19 cellular contexts compared by ENCODE assay signal in the genomic region with DNA sequence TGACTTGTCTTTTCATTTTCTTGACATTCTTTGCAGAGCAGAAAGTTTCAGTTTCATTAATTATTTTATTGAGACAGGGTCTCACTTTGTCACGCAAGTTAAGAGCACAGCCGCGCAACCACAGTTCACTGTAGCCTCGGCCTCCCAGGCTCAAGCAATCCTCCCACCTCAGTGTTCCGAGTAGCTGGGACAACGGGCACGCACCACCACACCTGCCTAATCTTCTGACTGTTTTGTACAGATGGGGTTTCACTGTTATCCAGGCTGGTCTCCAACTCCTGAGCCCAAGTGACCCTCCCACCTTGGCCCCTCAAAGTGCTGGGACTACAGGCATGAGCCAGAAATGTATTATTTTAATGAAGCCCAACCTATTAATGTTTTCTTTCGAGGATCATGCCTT. TPM values are rescaled to one million over a fixed set of nuclear protein-coding genes. Genes with fewer than 3 reads are reported as not detected.
DNase-seq lines count a peak whose midpoint lies in the region; ATAC-seq and TF ChIP-seq lines count a peak whose summit lies in the region.
"Had no signal": no experiment of that assay in that cellular context is flagged by ENCODE, and none has a peak within 500 bp of the region (broad histone marks: within the 10 kb centered on the region; RNA-seq: fewer than 3 reads in every experiment).

No MANE protein-coding gene starts in this region.

- ATAC-seq in naive thymus-derived CD8-positive, alpha-beta T cell: no peak
- ATAC-seq: PC-3 had no signal

- no peaks in the 10 kb centered on the region for H3K9me3 Mint-ChIP-seq in activated CD4-positive, alpha-beta T cell treated with anti-CD3 and anti-CD28 coated beads, Interleukin-2, amount 10 ng/mL, durations not matched to agents 24 days and 14 days
- H3K9me3 Mint-ChIP-seq in naive thymus-derived CD8-positive, alpha-beta T cell: no peaks in the 10 kb centered on the region

- H3K27ac Mint-ChIP-seq in activated CD4-positive, alpha-beta T cell treated with anti-CD3 and anti-CD28 coated beads, Interleukin-2, amount 10 ng/mL, durations not matched to agents 24 days and 14 days: no peak overlapping the region
- H3K27ac Mint-ChIP-seq in naive thymus-derived CD8-positive, alpha-beta T cell: peak overlapping the region in 1 of 10 donors; percentile 53

- no peak overlapping the region for H3K4me3 Mint-ChIP-seq in activated CD4-positive, alpha-beta T cell treated with anti-CD3 and anti-CD28 coated beads, Interleukin-2, amount 10 ng/mL, durations not matched to agents 24 days and 14 days
- no peak overlapping the region for H3K4me3 Mint-ChIP-seq in naive thymus-derived CD8-positive, alpha-beta T cell

- intact Hi-C loops in activated CD4-positive, alpha-beta T cell treated with anti-CD3 and anti-CD28 coated beads, Interleukin-2, amount 10 ng/mL, durations not matched to agents 24 days and 14 days (cut with micrococcal nuclease): loop anchor here (5.0 kb wide), 1 partner anchor 1850 kb away; the partner anchor contains the start of gene CFAP410
- intact Hi-C loops in thyroid gland (cut with DNase I): loop anchor here (10.0 kb wide), 1 partner anchor 202 kb away; the partner anchor contains the start of gene COL6A1

- peaks cover 1% of the 10 kb centered on the region for H3K36me3 Mint-ChIP-seq in activated CD4-positive, alpha-beta T cell treated with anti-CD3 and anti-CD28 coated beads, Interleukin-2, amount 10 ng/mL, durations not matched to agents 24 days and 14 days (ENCODE audit: low read depth)
- peaks cover 0 to 4% (median 0%) of the 10 kb centered on the region in 3 donors for H3K36me3 Mint-ChIP-seq in naive thymus-derived CD8-positive, alpha-beta T cell

- H3K4me1 Mint-ChIP-seq in activated CD4-positive, alpha-beta T cell treated with anti-CD3 and anti-CD28 coated beads, Interleukin-2, amount 10 ng/mL, durations not matched to agents 24 days and 14 days: peaks cover 7% of the 10 kb centered on the region
- H3K4me1 Mint-ChIP-seq in naive thymus-derived CD8-positive, alpha-beta T cell: peaks cover 0 to 15% (median 7%) of the 10 kb centered on the region in 4 donors

- H3K27me3 Mint-ChIP-seq in activated CD4-positive, alpha-beta T cell treated with anti-CD3 and anti-CD28 coated beads, Interleukin-2, amount 10 ng/mL, durations not matched to agents 24 days and 14 days: no peaks in the 10 kb centered on the region
- no peaks in the 10 kb centered on the region for H3K27me3 Mint-ChIP-seq in naive thymus-derived CD8-positive, alpha-beta T cell

- POLR2A ChIA-PET in naive thymus-derived CD8-positive, alpha-beta T cell (lab: Charles Lee): no interaction called here

- H3K9me3 ChIP-seq in right atrium auricular region (no peaks in the 10 kb centered on the region), thyroid gland (no peaks in the 10 kb centered on the region)

- H3K4me3 ChIP-seq in right atrium auricular region (no peak overlapping the region), thyroid gland (replicated peaks in 1 of 3) (no peak overlapping the region)

- WGBS in thyroid gland, 2 donors: 94 to 96% methylated on average over 8 of the region's 8 CpGs

- peak; percentile 50 for DNase-seq in activated CD4-positive, alpha-beta T cell treated with anti-CD3 and anti-CD28 coated beads, Interleukin-2, amount 10 ng/mL, durations not matched to agents 24 days and 14 days
- DNase-seq in activated CD4-positive, alpha-beta T cell treated with anti-CD3 and anti-CD28 coated beads for 1 hour: no peak
- DNase-seq in right atrium auricular region (ENCODE audit: low spot score): peak; percentile 48
- no peak for DNase-seq in kidney tubule cell (ENCODE audit: low spot score)
- no peak for DNase-seq in naive thymus-derived CD8-positive, alpha-beta T cell
- no peak for DNase-seq in thyroid gland
- DNase-seq: 8988T; C1 segment of cervical spinal cord; KG1; NCI-H1092 treated with DMSO at 0.1 percent for 48 hours; NCI-H1694; NCI-H2107; NCI-H345; NCI-H69; NK-92 treated with Interleukin-12 subunit alpha and Interleukin-12 subunit beta, amount 100 ng/mL, for 24 hours; PC-3 had no signal

- H3K27me3 ChIP-seq in right atrium auricular region (no peaks in the 10 kb centered on the region), thyroid gland (no peaks in the 10 kb centered on the region)

- H3K4me1 ChIP-seq in right atrium auricular region: peaks cover 0 to 58% of the 10 kb centered on the region in 2 donors
- H3K4me1 ChIP-seq in thyroid gland: peaks cover 0 to 12% of the 10 kb centered on the region in 2 donors

- TF ChIP-seq POLR2A in thyroid gland (IDR thresholded peaks at IDR 0.05): no peak

- TF ChIP-seq CTCF in VCaP (conservative IDR thresholded peaks at IDR 0.05) (no peak), right atrium auricular region (IDR thresholded peaks at IDR 0.05) (no peak), thyroid gland (IDR thresholded peaks at IDR 0.05) (no peak)

- H3K27ac ChIP-seq in VCaP: peak overlapping the region; percentile 98
- H3K27ac ChIP-seq in right atrium auricular region: peak overlapping the region in 1 of 2 donors; percentile 89
- peak overlapping the region; percentile 94 for H3K27ac ChIP-seq in temporal lobe (ENCODE audit: low read depth, low read length)
- no peak overlapping the region for H3K27ac ChIP-seq in thyroid gland

- H3K36me3 ChIP-seq in right atrium auricular region: peaks cover 3% of the 10 kb centered on the region
- no peaks in the 10 kb centered on the region for H3K36me3 ChIP-seq in thyroid gland

RNA-seq across cellular contexts. Expression of gene SPATC1L, which starts 3.0 kb away (rescaled TPM):
- total RNA-seq in activated CD4-positive, alpha-beta T cell treated with anti-CD3 and anti-CD28 coated beads, Interleukin-2, amount 10 ng/mL, durations not matched to agents 24 days and 14 days: 10.8 and 12.0 TPM in 2 replicates
- total RNA-seq in right atrium auricular region (10 to 100 TPM in 1 of 2 donors, 1 to 10 TPM in 1; 8.7 to 12.5 TPM), temporal lobe (6.1 TPM), thyroid gland (1 to 10 TPM; 3.5 to 9.0 (median 5.8) TPM)
- 10 to 100 TPM; 11.2 TPM for total RNA-seq in naive thymus-derived CD8-positive, alpha-beta T cell
- polyA plus RNA-seq in naive thymus-derived CD8-positive, alpha-beta T cell: 10 to 100 TPM; 13.0 to 20.5 (median 13.6) TPM

RNA-seq across cellular contexts. Expression of gene FTCD, which starts 31.9 kb away (rescaled TPM):
- total RNA-seq in activated CD4-positive, alpha-beta T cell treated with anti-CD3 and anti-CD28 coated beads, Interleukin-2, amount 10 ng/mL, durations not matched to agents 24 days and 14 days: 0.30 and 0.43 TPM in 2 replicates
- under 1 TPM in 1 of 2 donors, not detected in 1; 0.24 TPM for total RNA-seq in right atrium auricular region
- total RNA-seq in temporal lobe: 0.98 TPM
- total RNA-seq in naive thymus-derived CD8-positive, alpha-beta T cell: 1 to 10 TPM; 2.1 to 2.2 TPM
- not detected for polyA plus RNA-seq in naive thymus-derived CD8-positive, alpha-beta T cell
- total RNA-seq in thyroid gland: 1 to 10 TPM in 1 of 4 donors, under 1 TPM in 2, not detected in 1; 0.78 to 1.2 (median 0.94) TPM
- total RNA-seq: MCF 10A had no signal

RNA-seq across cellular contexts. Expression of gene LSS, which starts 41.3 kb away (rescaled TPM):
- 19.7 and 23.1 TPM in 2 replicates for total RNA-seq in activated CD4-positive, alpha-beta T cell treated with anti-CD3 and anti-CD28 coated beads, Interleukin-2, amount 10 ng/mL, durations not matched to agents 24 days and 14 days
- total RNA-seq in right atrium auricular region (10 to 100 TPM; 31.4 to 36.6 TPM), temporal lobe (41.1 TPM), thyroid gland (10 to 100 TPM; 31.4 to 57.7 (median 42.0) TPM)
- total RNA-seq in naive thymus-derived CD8-positive, alpha-beta T cell: 10 to 100 TPM; 43.6 to 47.6 TPM
- 10 to 100 TPM; 12.3 to 14.6 (median 14.3) TPM for polyA plus RNA-seq in naive thymus-derived CD8-positive, alpha-beta T cell

Comparison
In these comparisons a context has a peak if more than half of its experiments do, and no peak if none do; other contexts are left out.
1. DNase-seq: peak in activated CD4-positive, alpha-beta T cell treated with anti-CD3 and anti-CD28 coated beads, Interleukin-2, amount 10 ng/mL, durations not matched to agents 24 days and 14 days (single experiment) and right atrium auricular region (single experiment); none in activated CD4-positive, alpha-beta T cell treated with anti-CD3 and anti-CD28 coated beads for 1 hour (single experiment), kidney tubule cell (single experiment), naive thymus-derived CD8-positive, alpha-beta T cell (0 of 10) and thyroid gland (0 of 2).
2. H3K27ac ChIP-seq: peak in VCaP (single experiment) and temporal lobe (single experiment); none in thyroid gland (0 of 3).